ENCODE assay signal across 23 cellular contexts in genomic region chr16:70648606-70649005, GRCh38. TPM values are rescaled to one million over a fixed set of nuclear protein-coding genes. Genes with fewer than 3 reads are reported as not detected.
DNase-seq lines count a peak whose midpoint lies in the region; ATAC-seq, FAIRE-seq and TF ChIP-seq lines count a peak whose summit lies in the region.
"Had no signal": no experiment of that assay in that cellular context is flagged by ENCODE, and none has a peak within 500 bp of the region (broad histone marks: within the 10 kb centered on the region; RNA-seq: fewer than 3 reads in every experiment).

No MANE protein-coding gene starts in this region.

- no peak overlapping the region for H3K4me3 Mint-ChIP-seq in osteocyte (ENCODE audit: unreplicated experiment)
- H3K4me3 Mint-ChIP-seq: CD14-positive monocyte had no signal

- H3K27me3 Mint-ChIP-seq in osteocyte (ENCODE audit: unreplicated experiment) = no peaks in the 10 kb centered on the region

- CTCF ChIA-PET in HepG2 (lab: Yijun Ruan, JAX; ENCODE audit: low intra/inter-chr PET ratio, low total read pairs) = no interaction called here

- peak overlapping the region; percentile 84 for H3K27ac Mint-ChIP-seq in osteocyte (ENCODE audit: unreplicated experiment)

- in situ Hi-C loops in HepG2 (cut with HindIII; ENCODE audit: extremely low pct_ligation_motif_present, low pct_unique_long_range_greater_than_20kb) = no loop called here

- H3K9ac ChIP-seq in HepG2 (ENCODE audit: insufficient read depth, low read depth, low read length) = no peak overlapping the region

- 18% methylated on average over 5 of the region's 6 CpGs for WGBS in HepG2 (ENCODE audit: low lambda C conversion rate)
- 81% methylated on average over 3 of the region's 6 CpGs for WGBS in right lobe of liver (ENCODE audit: insufficient coverage, low coverage, low lambda C conversion rate, missing lambda C conversion rate)
- 78 to 88% (median 86%) methylated on average over 6 of the region's 6 CpGs for WGBS in stomach, 5 donors

- H3K36me3 Mint-ChIP-seq in osteocyte (ENCODE audit: unreplicated experiment) = no peaks in the 10 kb centered on the region
- H3K36me3 Mint-ChIP-seq: CD14-positive monocyte had no signal

- intact Hi-C loops in HepG2 (cut with micrococcal nuclease; ENCODE audit: unreplicated experiment) = loop anchor here (5.0 kb wide), 1 partner anchor 71 kb away; no protein-coding TSS in a partner anchor
- intact Hi-C loops in right lobe of liver (cut with DNase I) = no loop called here
- intact Hi-C loops in stomach (cut with DNase I; ENCODE audit: low total_unique reads) = no loop called here

- TF ChIP-seq CTCF in HepG2 (CRISPR knock-in tag; IDR thresholded peaks at IDR 0.05) (no peak), right lobe of liver (IDR thresholded peaks at IDR 0.05) (no peak), coronary artery (IDR thresholded peaks at IDR 0.05) (no peak), osteocyte (IDR thresholded peaks at IDR 0.05) (no peak), stomach (IDR thresholded peaks at IDR 0.05) (no peak)

- H3K27me3 ChIP-seq in HepG2 (ENCODE audit: control insufficient read depth in 1 of 2, insufficient read depth in 2 of 2, low read length in 2 of 2) (peaks cover 10 to 55% of the 10 kb centered on the region in 2 experiments; a peak in 4 of 5 replicates), right lobe of liver (no peaks in the 10 kb centered on the region), stomach (no peaks in the 10 kb centered on the region)

- H2AFZ ChIP-seq in HepG2 (ENCODE audit: low read length) = no peak overlapping the region

- H3K79me2 ChIP-seq in HepG2 (ENCODE audit: insufficient read depth, low read length) = no peaks in the 10 kb centered on the region

- no peaks in the 10 kb centered on the region for H4K20me1 ChIP-seq in HepG2 (ENCODE audit: insufficient read depth, low read length)

- ATAC-seq in HepG2 = no peak
- no peak for ATAC-seq in right lobe of liver
- ATAC-seq in HG03280 (IDR thresholded peaks at IDR 0.05; ENCODE audit: unreplicated experiment) = no peak

- TF ChIP-seq EP300 in HepG2 (IDR thresholded peaks at IDR 0.05; ENCODE audit: low read depth in 2 of 2, low read length in 2 of 2) (no peak), HepG2 (CRISPR knock-in tag; IDR thresholded peaks at IDR 0.05; ENCODE audit: borderline replicate concordance) (no peak), stomach (IDR thresholded peaks at IDR 0.05) (no peak)

- H3K9me3 ChIP-seq in HepG2 (ENCODE audit: low read length) (no peaks in the 10 kb centered on the region), right lobe of liver (no peaks in the 10 kb centered on the region), stomach (no peaks in the 10 kb centered on the region)

- no peak for TF ChIP-seq POLR2A in HepG2 (IDR thresholded peaks at IDR 0.05; ENCODE audit: insufficient read depth in 1 of 2, low read depth in 2 of 2, low read length in 2 of 2)
- TF ChIP-seq POLR2A in right lobe of liver (IDR thresholded peaks at IDR 0.05) = no peak
- TF ChIP-seq POLR2A in stomach (IDR thresholded peaks at IDR 0.05) = no peak

- POLR2A ChIA-PET in HepG2 (lab: Yijun Ruan, JAX) = interaction anchor here (0.7 kb wide), 2 partner anchors 11 to 267 kb away, joined by 3 read pairs; no protein-coding TSS in a partner anchor

- H3K27ac ChIP-seq in HepG2 (ENCODE audit: extremely low read length, insufficient read depth, low read length) (no peak overlapping the region), right lobe of liver (no peak overlapping the region), coronary artery (peak overlapping the region; percentile 31 to 33), stomach (no peak overlapping the region)

- H3K36me3 ChIP-seq in HepG2 (replicated peaks in 1 of 2; ENCODE audit: control insufficient read depth in 1 of 2, insufficient read depth in 2 of 2, low read length in 2 of 2) (no peaks in the 10 kb centered on the region), right lobe of liver (no peaks in the 10 kb centered on the region), stomach (no peaks in the 10 kb centered on the region)

- no peaks in the 10 kb centered on the region for H3K9me3 Mint-ChIP-seq in osteocyte (ENCODE audit: unreplicated experiment)

- BruUV-seq in HepG2 (replicated peaks; lab: Mats Ljungman, UMichigan) = no TSS peak

- no peak for TF ChIP-seq RAD21 in HepG2 (CRISPR knock-in tag; IDR thresholded peaks at IDR 0.05)

- peaks cover 63% of the 10 kb centered on the region for H3K4me1 Mint-ChIP-seq in osteocyte (ENCODE audit: unreplicated experiment)

- H3K4me1 ChIP-seq in HepG2 (ENCODE audit: insufficient read depth, low read length) = no peaks in the 10 kb centered on the region
- peaks cover 0 to 1% (median 0%) of the 10 kb centered on the region in 4 donors for H3K4me1 ChIP-seq in right lobe of liver
- peaks cover 0 to 4% (median 2%) of the 10 kb centered on the region in 4 donors for H3K4me1 ChIP-seq in stomach

- no peak for FAIRE-seq in HepG2 (lab: Jason Lieb, UNC)
- FAIRE-seq: G401.6, RCC 7860 had no signal

- H3K4me3 ChIP-seq in HepG2 (replicated peaks in 1 of 3; ENCODE audit: insufficient read depth in 1 of 3, low read depth in 2 of 3, low read length in 3 of 3) (no peak overlapping the region), right lobe of liver (no peak overlapping the region), coronary artery (no peak overlapping the region), stomach (no peak overlapping the region)

- no peak for DNase-seq in HepG2 (ENCODE audit: low spot score)
- no peak for DNase-seq in right lobe of liver
- no peak for DNase-seq in coronary artery (ENCODE audit: low spot score)
- no peak for DNase-seq in osteocyte (ENCODE audit: extremely low spot score, unreplicated experiment)
- no peak for DNase-seq in stomach
- DNase-seq in putamen (ENCODE audit: low spot score) = no peak
- no peak for DNase-seq in DMS79 treated with DMSO at 0.1 percent for 48 hours (lab: John Stamatoyannopoulos, UW)
- DNase-seq: 8988T; HCEC 1CT; KG1; MV-4-11; NCI-H1417; NCI-H187; NCI-H2107; NCI-H510A; NCI-H748 treated with DMSO at 0.1 percent for 48 hours; NK-92 treated with Interleukin-12 subunit alpha and Interleukin-12 subunit beta, amount 100 ng/mL, for 24 hours; Right ventricle myocardium superior had no signal

- H3K4me2 ChIP-seq in HepG2 (ENCODE audit: low read depth, low read length) = peak overlapping the region; percentile 10; the same call in 1 of the 2 replicates

RNA-seq across cellular contexts. Expression of gene IL34, which starts 2.2 kb away (rescaled TPM):
- total RNA-seq in HepG2 (2016; rRNA removed; fragmentation: Illumina TruSeq; extraction: Trizol) (1.2 and 1.4 TPM in 2 replicates), right lobe of liver (1 to 10 TPM in 1 of 6 experiments, under 1 TPM in 5; 0.27 to 1.1 (median 0.49) TPM), osteocyte (12.7 and 14.3 TPM in 2 replicates), stomach (1 to 10 TPM in 1 of 5 donors, under 1 TPM in 2, not detected in 2; 0.45 to 2.0 (median 0.87) TPM)
- total RNA-seq in HepG2 (2016; cell fraction: cytosol; rRNA removed; fragmentation: Illumina TruSeq; extraction: Trizol; ENCODE audit: low read depth) = 1.0 and 1.6 TPM in 2 replicates
- 1.2 and 1.3 TPM in 2 replicates for total RNA-seq in HepG2 (2016; cell fraction: insoluble cytoplasmic fraction; rRNA removed; fragmentation: Illumina TruSeq; extraction: Trizol)
- total RNA-seq in HepG2 (2016; cell fraction: membrane; rRNA removed; fragmentation: Illumina TruSeq; extraction: Trizol) = 1.8 and 2.4 TPM in 2 replicates
- 0.31 and 0.40 TPM in 2 replicates for total RNA-seq in HepG2 (2016; cell fraction: nucleus; rRNA removed; fragmentation: Illumina TruSeq; extraction: Trizol)
- polyA plus RNA-seq in HepG2 (2011; rRNA removed) (1.3 and 1.6 TPM in 2 replicates), stomach (1 to 10 TPM; 1.5 to 5.9 (median 2.1) TPM)
- 1.1 and 2.2 TPM in 2 replicates for polyA plus RNA-seq in HepG2 (2011; cell fraction: cytosol; rRNA removed)
- 0.83 and 1.9 TPM in 2 replicates for polyA plus RNA-seq in HepG2 (2011; cell fraction: nucleus; rRNA removed)
- 0.83 TPM in 2 replicates for polyA plus RNA-seq in HepG2 (2012)
- polyA plus RNA-seq in HepG2 (2016; cell fraction: cytosol; fragmentation: Illumina TruSeq; extraction: Trizol; ENCODE audit: low read depth) = 1.3 and 2.1 TPM in 2 replicates
- polyA plus RNA-seq in HepG2 (2016; cell fraction: insoluble cytoplasmic fraction; fragmentation: Illumina TruSeq; extraction: Trizol; ENCODE audit: low read depth) = 0.84 and 0.90 TPM in 2 replicates
- 1.2 and 1.6 TPM in 2 replicates for polyA plus RNA-seq in HepG2 (2016; cell fraction: membrane; fragmentation: Illumina TruSeq; extraction: Trizol; ENCODE audit: low read depth)
- 0.96 and 1.1 TPM in 2 replicates for polyA plus RNA-seq in HepG2 (2016; cell fraction: nucleus; fragmentation: Illumina TruSeq; extraction: Trizol; ENCODE audit: insufficient read depth, low read depth)
- 1.0 TPM in 1 of 2 replicates, not detected in the other for polyA minus RNA-seq in HepG2 (2011; rRNA and poly(A)+ RNA removed; ENCODE audit: low replicate concordance)
- 0.35 TPM in 1 of 2 replicates, not detected in the other for polyA minus RNA-seq in HepG2 (2011; cell fraction: cytosol; rRNA and poly(A)+ RNA removed)
- 0.50 and 1.5 TPM in 2 replicates for polyA minus RNA-seq in HepG2 (2011; cell fraction: nucleus; rRNA and poly(A)+ RNA removed)
- total RNA-seq: OCI-LY7 had no signal
- polyA plus RNA-seq: CD14-positive monocyte had no signal

RNA-seq across cellular contexts. Expression of gene MTSS2, which starts 37.2 kb away (rescaled TPM):
- total RNA-seq in HepG2 (2016; rRNA removed; fragmentation: Illumina TruSeq; extraction: Trizol) (84.6 and 132 TPM in 2 replicates), right lobe of liver (100 to 1,000 TPM in 2 of 6 experiments, 10 to 100 TPM in 4; 28.5 to 117 (median 80.2) TPM), osteocyte (156 and 169 TPM in 2 replicates), stomach (10 to 100 TPM in 4 of 5 donors, 1 to 10 TPM in 1; 5.8 to 50.7 (median 17.4) TPM)
- 43.5 and 50.3 TPM in 2 replicates for total RNA-seq in HepG2 (2016; cell fraction: cytosol; rRNA removed; fragmentation: Illumina TruSeq; extraction: Trizol; ENCODE audit: low read depth)
- 77.0 and 127 TPM in 2 replicates for total RNA-seq in HepG2 (2016; cell fraction: insoluble cytoplasmic fraction; rRNA removed; fragmentation: Illumina TruSeq; extraction: Trizol)
- 144 and 145 TPM in 2 replicates for total RNA-seq in HepG2 (2016; cell fraction: membrane; rRNA removed; fragmentation: Illumina TruSeq; extraction: Trizol)
- 105 and 134 TPM in 2 replicates for total RNA-seq in HepG2 (2016; cell fraction: nucleus; rRNA removed; fragmentation: Illumina TruSeq; extraction: Trizol)
- polyA plus RNA-seq in HepG2 (2011; rRNA removed) (242 and 284 TPM in 2 replicates), stomach (10 to 100 TPM; 19.7 to 42.2 (median 33.0) TPM)
- 101 and 160 TPM in 2 replicates for polyA plus RNA-seq in HepG2 (2011; cell fraction: cytosol; rRNA removed)
- polyA plus RNA-seq in HepG2 (2011; cell fraction: nucleus; rRNA removed) = 555 and 802 TPM in 2 replicates
- polyA plus RNA-seq in HepG2 (2012) = 157 and 253 TPM in 2 replicates
- 47.6 and 47.9 TPM in 2 replicates for polyA plus RNA-seq in HepG2 (2016; cell fraction: cytosol; fragmentation: Illumina TruSeq; extraction: Trizol; ENCODE audit: low read depth)
- 136 and 193 TPM in 2 replicates for polyA plus RNA-seq in HepG2 (2016; cell fraction: insoluble cytoplasmic fraction; fragmentation: Illumina TruSeq; extraction: Trizol; ENCODE audit: low read depth)
- polyA plus RNA-seq in HepG2 (2016; cell fraction: membrane; fragmentation: Illumina TruSeq; extraction: Trizol; ENCODE audit: low read depth) = 144 and 154 TPM in 2 replicates
- polyA plus RNA-seq in HepG2 (2016; cell fraction: nucleus; fragmentation: Illumina TruSeq; extraction: Trizol; ENCODE audit: insufficient read depth, low read depth) = 467 and 522 TPM in 2 replicates
- polyA minus RNA-seq in HepG2 (2011; rRNA and poly(A)+ RNA removed; ENCODE audit: low replicate concordance) = 24.5 and 186 TPM in 2 replicates
- polyA minus RNA-seq in HepG2 (2011; cell fraction: cytosol; rRNA and poly(A)+ RNA removed) = 155 and 166 TPM in 2 replicates
- polyA minus RNA-seq in HepG2 (2011; cell fraction: nucleus; rRNA and poly(A)+ RNA removed) = 97.5 and 127 TPM in 2 replicates
- polyA plus RNA-seq: CD14-positive monocyte had no signal

Comparison
In these comparisons a context has a peak if more than half of its experiments do, and no peak if none do; other contexts are left out.
1. H3K27ac ChIP-seq: peak in coronary artery (2 of 2); none in HepG2 (single experiment), right lobe of liver (0 of 3) and stomach (0 of 5).